ENCODE assay signal across 1 cellular context in the genomic region with DNA sequence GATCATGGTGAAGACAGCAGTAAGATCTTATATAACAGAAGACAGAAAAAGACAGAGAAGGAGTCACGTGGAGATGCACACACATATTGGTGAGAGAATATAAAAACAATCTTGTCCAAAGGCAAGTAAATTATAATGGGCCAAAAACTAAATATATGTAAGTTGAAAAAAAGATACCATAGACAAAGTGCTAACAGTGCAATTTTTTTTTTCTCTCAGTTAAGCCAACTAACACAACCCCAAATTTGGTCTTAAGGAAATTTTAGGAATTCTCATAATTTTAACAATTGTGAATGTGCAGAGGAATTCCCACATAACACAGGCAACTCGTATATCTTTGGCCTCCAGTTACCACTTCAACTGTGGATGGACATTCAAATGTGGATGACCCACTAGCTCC.
TF ChIP-seq lines count a peak whose summit lies in the region.

No MANE protein-coding gene starts in this region.

TF ChIP-seq in GM23338, 12 proteins besides CTCF, POLR2A, EP300 and RAD21 (continued from another document):
- TF ChIP-seq, protein P1, sequence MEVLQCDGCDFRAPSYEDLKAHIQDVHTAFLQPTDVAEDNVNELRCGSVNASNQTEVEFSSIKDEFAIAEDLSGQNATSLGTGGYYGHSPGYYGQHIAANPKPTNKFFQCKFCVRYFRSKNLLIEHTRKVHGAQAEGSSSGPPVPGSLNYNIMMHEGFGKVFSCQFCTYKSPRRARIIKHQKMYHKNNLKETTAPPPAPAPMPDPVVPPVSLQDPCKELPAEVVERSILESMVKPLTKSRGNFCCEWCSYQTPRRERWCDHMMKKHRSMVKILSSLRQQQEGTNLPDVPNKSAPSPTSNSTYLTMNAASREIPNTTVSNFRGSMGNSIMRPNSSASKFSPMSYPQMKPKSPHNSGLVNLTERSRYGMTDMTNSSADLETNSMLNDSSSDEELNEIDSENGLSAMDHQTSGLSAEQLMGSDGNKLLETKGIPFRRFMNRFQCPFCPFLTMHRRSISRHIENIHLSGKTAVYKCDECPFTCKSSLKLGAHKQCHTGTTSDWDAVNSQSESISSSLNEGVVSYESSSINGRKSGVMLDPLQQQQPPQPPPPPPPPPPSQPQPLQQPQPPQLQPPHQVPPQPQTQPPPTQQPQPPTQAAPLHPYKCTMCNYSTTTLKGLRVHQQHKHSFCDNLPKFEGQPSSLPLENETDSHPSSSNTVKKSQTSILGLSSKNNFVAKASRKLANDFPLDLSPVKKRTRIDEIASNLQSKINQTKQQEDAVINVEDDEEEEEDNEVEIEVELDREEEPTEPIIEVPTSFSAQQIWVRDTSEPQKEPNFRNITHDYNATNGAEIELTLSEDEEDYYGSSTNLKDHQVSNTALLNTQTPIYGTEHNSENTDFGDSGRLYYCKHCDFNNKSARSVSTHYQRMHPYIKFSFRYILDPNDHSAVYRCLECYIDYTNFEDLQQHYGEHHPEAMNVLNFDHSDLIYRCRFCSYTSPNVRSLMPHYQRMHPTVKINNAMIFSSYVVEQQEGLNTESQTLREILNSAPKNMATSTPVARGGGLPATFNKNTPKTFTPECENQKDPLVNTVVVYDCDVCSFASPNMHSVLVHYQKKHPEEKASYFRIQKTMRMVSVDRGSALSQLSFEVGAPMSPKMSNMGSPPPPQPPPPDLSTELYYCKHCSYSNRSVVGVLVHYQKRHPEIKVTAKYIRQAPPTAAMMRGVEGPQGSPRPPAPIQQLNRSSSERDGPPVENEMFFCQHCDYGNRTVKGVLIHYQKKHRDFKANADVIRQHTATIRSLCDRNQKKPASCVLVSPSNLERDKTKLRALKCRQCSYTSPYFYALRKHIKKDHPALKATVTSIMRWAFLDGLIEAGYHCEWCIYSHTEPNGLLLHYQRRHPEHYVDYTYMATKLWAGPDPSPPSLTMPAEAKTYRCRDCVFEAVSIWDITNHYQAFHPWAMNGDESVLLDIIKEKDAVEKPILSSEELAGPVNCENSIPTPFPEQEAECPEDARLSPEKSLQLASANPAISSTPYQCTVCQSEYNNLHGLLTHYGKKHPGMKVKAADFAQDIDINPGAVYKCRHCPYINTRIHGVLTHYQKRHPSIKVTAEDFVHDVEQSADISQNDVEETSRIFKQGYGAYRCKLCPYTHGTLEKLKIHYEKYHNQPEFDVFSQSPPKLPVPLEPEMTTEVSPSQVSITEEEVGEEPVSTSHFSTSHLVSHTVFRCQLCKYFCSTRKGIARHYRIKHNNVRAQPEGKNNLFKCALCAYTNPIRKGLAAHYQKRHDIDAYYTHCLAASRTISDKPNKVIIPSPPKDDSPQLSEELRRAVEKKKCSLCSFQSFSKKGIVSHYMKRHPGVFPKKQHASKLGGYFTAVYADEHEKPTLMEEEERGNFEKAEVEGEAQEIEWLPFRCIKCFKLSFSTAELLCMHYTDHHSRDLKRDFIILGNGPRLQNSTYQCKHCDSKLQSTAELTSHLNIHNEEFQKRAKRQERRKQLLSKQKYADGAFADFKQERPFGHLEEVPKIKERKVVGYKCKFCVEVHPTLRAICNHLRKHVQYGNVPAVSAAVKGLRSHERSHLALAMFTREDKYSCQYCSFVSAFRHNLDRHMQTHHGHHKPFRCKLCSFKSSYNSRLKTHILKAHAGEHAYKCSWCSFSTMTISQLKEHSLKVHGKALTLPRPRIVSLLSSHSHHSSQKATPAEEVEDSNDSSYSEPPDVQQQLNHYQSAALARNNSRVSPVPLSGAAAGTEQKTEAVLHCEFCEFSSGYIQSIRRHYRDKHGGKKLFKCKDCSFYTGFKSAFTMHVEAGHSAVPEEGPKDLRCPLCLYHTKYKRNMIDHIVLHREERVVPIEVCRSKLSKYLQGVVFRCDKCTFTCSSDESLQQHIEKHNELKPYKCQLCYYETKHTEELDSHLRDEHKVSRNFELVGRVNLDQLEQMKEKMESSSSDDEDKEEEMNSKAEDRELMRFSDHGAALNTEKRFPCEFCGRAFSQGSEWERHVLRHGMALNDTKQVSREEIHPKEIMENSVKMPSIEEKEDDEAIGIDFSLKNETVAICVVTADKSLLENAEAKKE (CRISPR knock-in tag; IDR thresholded peaks at IDR 0.05) = no peak
- TF ChIP-seq NANOG (IDR thresholded peaks at IDR 0.05; ENCODE audit: borderline replicate concordance) = no peak
- no peak for TF ChIP-seq STAT1 (IDR thresholded peaks at IDR 0.05; ENCODE audit: unreplicated experiment)
- TF ChIP-seq ZNF114 (CRISPR knock-in tag; IDR thresholded peaks at IDR 0.05) = no peak
- TF ChIP-seq, protein P2, sequence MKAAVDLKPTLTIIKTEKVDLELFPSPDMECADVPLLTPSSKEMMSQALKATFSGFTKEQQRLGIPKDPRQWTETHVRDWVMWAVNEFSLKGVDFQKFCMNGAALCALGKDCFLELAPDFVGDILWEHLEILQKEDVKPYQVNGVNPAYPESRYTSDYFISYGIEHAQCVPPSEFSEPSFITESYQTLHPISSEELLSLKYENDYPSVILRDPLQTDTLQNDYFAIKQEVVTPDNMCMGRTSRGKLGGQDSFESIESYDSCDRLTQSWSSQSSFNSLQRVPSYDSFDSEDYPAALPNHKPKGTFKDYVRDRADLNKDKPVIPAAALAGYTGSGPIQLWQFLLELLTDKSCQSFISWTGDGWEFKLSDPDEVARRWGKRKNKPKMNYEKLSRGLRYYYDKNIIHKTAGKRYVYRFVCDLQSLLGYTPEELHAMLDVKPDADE (IDR thresholded peaks at IDR 0.05) = no peak
- no peak for TF ChIP-seq EZH2phosphoT487 (IDR thresholded peaks at IDR 0.05; ENCODE audit: unreplicated experiment)
